19 cellular contexts compared by ENCODE assay signal in genomic region chrX:138519296-138519695, GRCh38.
DNase-seq lines count a peak whose midpoint lies in the region; ATAC-seq, FAIRE-seq and TF ChIP-seq lines count a peak whose summit lies in the region.
"Had no signal": no experiment of that assay in that cellular context is flagged by ENCODE, and none has a peak within 500 bp of the region (broad histone marks: within the 10 kb centered on the region; RNA-seq: fewer than 3 reads in every experiment).

No MANE protein-coding gene starts in this region.

- FAIRE-seq in islet of Langerhans (lab: Jason Lieb, UNC) = peak; percentile 43

- no peak overlapping the region for H3K9ac ChIP-seq in NT2/D1 (ENCODE audit: insufficient read length, low read depth)

- H3K4me1 ChIP-seq in NT2/D1 (ENCODE audit: insufficient read depth, insufficient read length) = no peaks in the 10 kb centered on the region
- H3K4me1 ChIP-seq: heart right ventricle, right lobe of liver had no signal

- ATAC-seq in left lobe of liver = no peak
- ATAC-seq: heart right ventricle, left cardiac atrium, right lobe of liver had no signal

- H3K4me3 ChIP-seq in NT2/D1 (ENCODE audit: insufficient read length, low read depth) (no peak overlapping the region), retinal pigment epithelial cell (ENCODE audit: low read length) (no peak overlapping the region)
- H3K4me3 ChIP-seq: heart right ventricle, right lobe of liver, thoracic aorta had no signal

- H3K9me3 ChIP-seq in NT2/D1 (ENCODE audit: insufficient read depth, low read length) = no peaks in the 10 kb centered on the region
- H3K9me3 ChIP-seq: heart right ventricle, right lobe of liver, thoracic aorta had no signal

- no peaks in the 10 kb centered on the region for H3K36me3 ChIP-seq in NT2/D1 (ENCODE audit: insufficient read depth, insufficient read length, low read length)
- H3K36me3 ChIP-seq: brain microvascular endothelial cell, heart right ventricle, right lobe of liver, thoracic aorta had no signal

- DNase-seq in NCI-H1105 treated with DMSO at 0.1 percent for 48 hours (lab: John Stamatoyannopoulos, UW) (peak; percentile 18), NCI-H1105 (lab: John Stamatoyannopoulos, UW) (no peak), NT2/D1 (ENCODE audit: low read depth, low spot score) (peak; percentile 27), retinal pigment epithelial cell (ENCODE audit: low read depth) (peak; percentile 9), NCI-H446 treated with DMSO at 0.1 percent for 48 hours (lab: John Stamatoyannopoulos, UW) (no peak), left lobe of liver (ENCODE audit: low spot score) (no peak)
- DNase-seq in NK-92 treated with Interleukin-12 subunit alpha and Interleukin-12 subunit beta, amount 100 ng/mL, for 24 hours (lab: John Stamatoyannopoulos, UW) = no peak
- DNase-seq: activated CD4-positive, alpha-beta T cell treated with anti-CD3 and anti-CD28 coated beads for 4 hours; activated naive CD4-positive, alpha-beta T cell treated with anti-CD3 and anti-CD28 coated beads for 36 hours; brain microvascular endothelial cell; DND-41; GOT3; heart right ventricle; left cardiac atrium; naive B cell; NCI-H2029 treated with DMSO at 0.1 percent for 48 hours; right lobe of liver had no signal

- no peak for TF ChIP-seq CTCF in retinal pigment epithelial cell (conservative IDR thresholded peaks at IDR 0.05; ENCODE audit: low read depth, low read length)

- H3K27me3 ChIP-seq in NT2/D1 (ENCODE audit: insufficient read depth, insufficient read length) = no peaks in the 10 kb centered on the region
- H3K27me3 ChIP-seq: brain microvascular endothelial cell, heart right ventricle, right lobe of liver had no signal

Comparison
In these comparisons a context has a peak if more than half of its experiments do, and no peak if none do; other contexts are left out.
1. DNase-seq: peak in NCI-H1105 treated with DMSO at 0.1 percent for 48 hours (single experiment), NT2/D1 (single experiment) and retinal pigment epithelial cell (single experiment); none in NCI-H1105 (single experiment), NCI-H446 treated with DMSO at 0.1 percent for 48 hours (single experiment), NK-92 treated with Interleukin-12 subunit alpha and Interleukin-12 subunit beta, amount 100 ng/mL, for 24 hours (single experiment) and left lobe of liver (single experiment).